8 cellular contexts compared by ENCODE assay signal in genomic region chr10:31318854-31319601, GRCh38. TPM values are rescaled to one million over a fixed set of nuclear protein-coding genes. Genes with fewer than 3 reads are reported as not detected.
DNase-seq lines count a peak whose midpoint lies in the region; FAIRE-seq and TF ChIP-seq lines count a peak whose summit lies in the region.

ZEB1 (plus strand) TSS chr10:31319216; CDS start chr10:31319235, 19 bp downstream.

- H2BK12ac ChIP-seq in neuronal stem cell (ENCODE audit: low read length): peak within 1 kb of the TSS; percentile 80

- peak within 1 kb of the TSS; percentile 99 for H3K18ac ChIP-seq in neuronal stem cell (ENCODE audit: low read length)

- H3K36me3 ChIP-seq in GM23248 (ENCODE audit: low read depth) (no peaks in the 10 kb centered on the region), neuronal stem cell (replicated peaks in 1 of 2; ENCODE audit: control insufficient read depth in 2 of 2, insufficient read depth in 2 of 2, low read length in 2 of 2) (no peaks in the 10 kb centered on the region)

- H3K4ac ChIP-seq in neuronal stem cell (ENCODE audit: low read length): no peak within 1 kb of the TSS

- no peak within 1 kb of the TSS for H4K91ac ChIP-seq in neuronal stem cell (ENCODE audit: low read depth, low read length, poor library complexity)

- DNase-seq in EH (ENCODE audit: low read depth) (peak; percentile 80), GM23248 (peak; percentile 93), activated gamma-delta T cell treated with Interleukin-2 at 50 U/mL for 16 hours (peak; percentile 92), frontal cortex (ENCODE audit: low spot score in 2 of 2) (peak; percentile 64 to 69), neuronal stem cell (ENCODE audit: low spot score) (peak; percentile 91)

- H3K27me3 ChIP-seq in GM23248 (replicated peaks; ENCODE audit: insufficient read depth): no peaks in the 10 kb centered on the region
- H3K27me3 ChIP-seq in neuronal stem cell (ENCODE audit: control insufficient read depth in 3 of 3, insufficient read depth in 3 of 3, low read depth in 1 of 3, low read length in 3 of 3): no peaks in the 10 kb centered on the region

- H3F3A ChIP-seq in GM23248 (ENCODE audit: insufficient read depth): peaks cover 62% of the 10 kb centered on the region

- peak; percentile 75 for TF ChIP-seq POLR2A in Raji (IDR thresholded peaks at IDR 0.05; ENCODE audit: insufficient read depth, low read depth, low read length)

- no peaks in the 10 kb centered on the region for H3K9me3 ChIP-seq in GM23248 (ENCODE audit: low read depth)
- H3K9me3 ChIP-seq in neuronal stem cell (replicated peaks in 1 of 2; ENCODE audit: control insufficient read depth in 2 of 2, insufficient read depth in 1 of 2, low read depth in 1 of 2, low read length in 2 of 2): no peaks in the 10 kb centered on the region

- H3K9ac ChIP-seq in GM23248 (peak within 1 kb of the TSS; percentile 82), neuronal stem cell (ENCODE audit: low read depth, low read length, poor library complexity) (peak within 1 kb of the TSS; percentile 92)

- H3K79me1 ChIP-seq in neuronal stem cell (ENCODE audit: low read depth, low read length): peaks cover 7% of the 10 kb centered on the region

- peak within 1 kb of the TSS; percentile 95 for H2AK5ac ChIP-seq in neuronal stem cell (ENCODE audit: low read depth, low read length)

- H4K8ac ChIP-seq in neuronal stem cell (ENCODE audit: low read depth, low read length): no peak within 1 kb of the TSS

- peak within 1 kb of the TSS; percentile 98 for H3K23ac ChIP-seq in neuronal stem cell (ENCODE audit: low read depth, low read length, poor library complexity)

- H3K4me3 ChIP-seq in GM23248 (peak within 1 kb of the TSS; percentile 92), neuronal stem cell (ENCODE audit: low read length in 2 of 2) (peak within 1 kb of the TSS; percentile 78 to 100)

- peak within 1 kb of the TSS; percentile 95 for H3K4me2 ChIP-seq in GM23248 (ENCODE audit: unreplicated experiment)
- H3K4me2 ChIP-seq in neuronal stem cell (ENCODE audit: insufficient read depth, low read length, poor library complexity, severe bottlenecking): peak within 1 kb of the TSS; percentile 88

- in situ Hi-C loops in GM23248 (cut with MboI): no loop called here

- H2BK5ac ChIP-seq in neuronal stem cell (ENCODE audit: low read length): peak within 1 kb of the TSS; percentile 94

- TF ChIP-seq CTCF in LNCAP (IDR thresholded peaks at IDR 0.05): peak; percentile 37; the same call in 1 of the 2 replicates
- TF ChIP-seq CTCF in subcutaneous adipose tissue (IDR thresholded peaks at IDR 0.05; ENCODE audit: low read depth): no peak

- H3K14ac ChIP-seq in neuronal stem cell (ENCODE audit: low read length): peak within 1 kb of the TSS; percentile 87

- H3K27ac ChIP-seq in GM23248 (peak within 1 kb of the TSS; percentile 72), neuronal stem cell (replicated peaks; ENCODE audit: low read length) (peak within 1 kb of the TSS; percentile 94)

- peak within 1 kb of the TSS; percentile 86 for H2BK15ac ChIP-seq in neuronal stem cell (ENCODE audit: low read length)

- peaks cover 4% of the 10 kb centered on the region; the same call in 1 of the 2 replicates for H4K20me1 ChIP-seq in GM23248 (ENCODE audit: insufficient read depth)

- H2BK120ac ChIP-seq in neuronal stem cell (ENCODE audit: low read depth, low read length): peak within 1 kb of the TSS; percentile 65

- H3K79me2 ChIP-seq in GM23248 (ENCODE audit: insufficient read depth): peaks cover 73% of the 10 kb centered on the region

- H3K4me1 ChIP-seq in GM23248 (ENCODE audit: insufficient read depth) (peaks cover 63% of the 10 kb centered on the region), neuronal stem cell (ENCODE audit: control insufficient read depth in 2 of 2, insufficient read depth in 1 of 2, low read depth in 1 of 2, low read length in 2 of 2) (peaks cover 7 to 16% of the 10 kb centered on the region in 2 donors)

- H2AFZ ChIP-seq in GM23248 (peak within 1 kb of the TSS; percentile 78), neuronal stem cell (ENCODE audit: low read length) (peak within 1 kb of the TSS; percentile 97)

- H3K9me2 ChIP-seq in GM23248 (ENCODE audit: insufficient read depth): no peaks in the 10 kb centered on the region

- no peak for FAIRE-seq in frontal cortex (lab: Jason Lieb, UNC)

- WGBS in GM23248 (ENCODE audit: low coverage in 1 of 2, low lambda C conversion rate in 2 of 2, missing lambda C conversion rate in 2 of 2), 2 experiments: 0 to 1% methylated on average over 37 to 64 of the region's 71 CpGs
- no CpG with 5 or more reads among the region's 71 CpGs for WGBS in neuronal stem cell (ENCODE audit: extremely low coverage in 2 of 2, insufficient read length in 2 of 2, insufficient replicate concordance in 1 of 2), 2 donors

RNA-seq across cellular contexts. Expression of gene ZEB1, which starts in this region (rescaled TPM):
- total RNA-seq in GM23248 (2014; rRNA removed; shearing (Covaris generic)): 50.0 and 69.8 TPM in 2 replicates
- 62.0 and 65.8 TPM in 2 replicates for polyA plus RNA-seq in GM23248 (2016; fragmentation: Nextera tagmentation; extraction: Ambion mirVana)
- 41.6 TPM for total RNA-seq in frontal cortex
- polyA plus RNA-seq in neuronal stem cell (2013, experiment 1 of 2): 31.6 TPM
- 33.1 TPM for polyA plus RNA-seq in neuronal stem cell (2013, experiment 2 of 2)
- total RNA-seq in subcutaneous adipose tissue: 100 to 1,000 TPM in 2 of 4 donors, 10 to 100 TPM in 2; 64.3 to 113 (median 96.7) TPM

Comparison
In these comparisons a context has a peak if more than half of its experiments do, and no peak if none do; other contexts are left out.
1. Peak in every context shown above with its lines: DNase-seq, H3K4me3 ChIP-seq and H3K27ac ChIP-seq.